1 cellular context compared by ENCODE assay signal in the genomic region with DNA sequence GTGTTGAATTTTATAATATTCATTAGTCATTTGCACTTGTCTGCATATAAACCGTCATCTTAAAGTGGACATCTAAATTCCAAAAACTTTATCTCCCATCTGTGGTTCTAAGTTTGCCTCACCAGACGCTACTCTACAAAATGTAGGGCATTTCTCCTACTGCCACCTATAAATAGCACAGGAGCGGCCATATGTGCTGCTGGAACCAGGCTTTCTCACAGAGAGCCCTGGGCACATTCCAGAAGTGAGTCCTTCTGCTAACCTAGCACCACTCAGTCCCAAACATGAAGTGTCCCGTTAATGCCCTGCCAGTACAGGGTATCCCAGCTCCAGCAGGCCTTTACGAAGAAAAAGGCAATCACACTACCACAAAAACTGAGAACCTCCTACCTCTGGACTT.
TF ChIP-seq lines count a peak whose summit lies in the region.

No MANE protein-coding gene starts in this region.

TF ChIP-seq in SK-N-SH treated with all-trans-retinoic acid at 6 μM for 48 hours, 23 proteins besides CTCF, POLR2A, EP300 and RAD21 (continued from another document):
- TF ChIP-seq, protein P1, sequence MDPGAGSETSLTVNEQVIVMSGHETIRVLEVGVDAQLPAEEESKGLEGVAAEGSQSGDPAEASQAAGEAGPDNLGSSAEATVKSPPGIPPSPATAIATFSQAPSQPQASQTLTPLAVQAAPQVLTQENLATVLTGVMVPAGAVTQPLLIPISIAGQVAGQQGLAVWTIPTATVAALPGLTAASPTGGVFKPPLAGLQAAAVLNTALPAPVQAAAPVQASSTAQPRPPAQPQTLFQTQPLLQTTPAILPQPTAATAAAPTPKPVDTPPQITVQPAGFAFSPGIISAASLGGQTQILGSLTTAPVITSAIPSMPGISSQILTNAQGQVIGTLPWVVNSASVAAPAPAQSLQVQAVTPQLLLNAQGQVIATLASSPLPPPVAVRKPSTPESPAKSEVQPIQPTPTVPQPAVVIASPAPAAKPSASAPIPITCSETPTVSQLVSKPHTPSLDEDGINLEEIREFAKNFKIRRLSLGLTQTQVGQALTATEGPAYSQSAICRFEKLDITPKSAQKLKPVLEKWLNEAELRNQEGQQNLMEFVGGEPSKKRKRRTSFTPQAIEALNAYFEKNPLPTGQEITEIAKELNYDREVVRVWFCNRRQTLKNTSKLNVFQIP (CRISPR knock-in tag; IDR thresholded peaks at IDR 0.05; ENCODE audit: borderline replicate concordance, low read depth), result no peak
- TF ChIP-seq ZFP3 (CRISPR knock-in tag; IDR thresholded peaks at IDR 0.05) (no peak), ZNF70 (CRISPR knock-in tag; IDR thresholded peaks at IDR 0.05) (no peak), CSDC2 (CRISPR knock-in tag; IDR thresholded peaks at IDR 0.05) (no peak), ZNF565 (CRISPR knock-in tag; conservative IDR thresholded peaks at IDR 0.05; ENCODE audit: low read depth) (no peak), PPARA (CRISPR knock-in tag; IDR thresholded peaks at IDR 0.05; ENCODE audit: borderline replicate concordance) (no peak)
- TF ChIP-seq, protein P2, sequence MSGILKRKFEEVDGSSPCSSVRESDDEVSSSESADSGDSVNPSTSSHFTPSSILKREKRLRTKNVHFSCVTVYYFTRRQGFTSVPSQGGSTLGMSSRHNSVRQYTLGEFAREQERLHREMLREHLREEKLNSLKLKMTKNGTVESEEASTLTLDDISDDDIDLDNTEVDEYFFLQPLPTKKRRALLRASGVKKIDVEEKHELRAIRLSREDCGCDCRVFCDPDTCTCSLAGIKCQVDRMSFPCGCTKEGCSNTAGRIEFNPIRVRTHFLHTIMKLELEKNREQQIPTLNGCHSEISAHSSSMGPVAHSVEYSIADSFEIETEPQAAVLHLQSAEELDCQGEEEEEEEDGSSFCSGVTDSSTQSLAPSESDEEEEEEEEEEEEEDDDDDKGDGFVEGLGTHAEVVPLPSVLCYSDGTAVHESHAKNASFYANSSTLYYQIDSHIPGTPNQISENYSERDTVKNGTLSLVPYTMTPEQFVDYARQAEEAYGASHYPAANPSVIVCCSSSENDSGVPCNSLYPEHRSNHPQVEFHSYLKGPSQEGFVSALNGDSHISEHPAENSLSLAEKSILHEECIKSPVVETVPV (CRISPR knock-in tag; IDR thresholded peaks at IDR 0.05), result no peak
